Comparison of ENCODE assay signal across 1 cellular context in genomic region chr22:24467340-24467739, GRCh38.
TF ChIP-seq lines count a peak whose summit lies in the region.

No MANE protein-coding gene starts in this region.

TF ChIP-seq in WTC11, 78 proteins besides CTCF, POLR2A, EP300 and RAD21 (continued from another document):
- TF ChIP-seq CBFB (CRISPR knock-in tag; IDR thresholded peaks at IDR 0.05; ENCODE audit: low read depth): no peak
